28 cellular contexts compared by ENCODE assay signal in the genomic region with DNA sequence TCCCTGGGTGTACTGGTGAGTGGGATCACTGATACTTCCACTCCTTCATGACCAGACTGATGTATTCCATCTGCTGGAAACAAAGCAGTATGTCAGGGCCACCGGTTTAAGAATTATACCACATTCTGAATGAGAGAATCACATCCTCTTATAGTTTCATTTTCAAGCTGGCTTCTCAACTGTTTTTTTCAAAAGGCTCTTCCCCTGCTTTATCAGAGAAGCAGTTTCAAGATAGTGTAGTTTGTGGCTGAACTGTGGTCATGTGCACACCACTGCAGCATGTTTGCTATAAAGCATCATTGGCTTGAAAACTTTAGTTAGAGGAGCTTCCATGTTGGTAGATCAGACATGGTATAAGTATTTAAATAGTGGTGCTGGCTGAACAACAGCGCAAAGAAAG.
"Had no signal": no experiment of that assay in that cellular context is flagged by ENCODE, and none has a peak within 500 bp of the region (broad histone marks: within the 10 kb centered on the region; RNA-seq: fewer than 3 reads in every experiment).

No MANE protein-coding gene starts in this region.

- H2AFZ ChIP-seq: parathyroid adenoma had no signal

- ATAC-seq: activated CD8-positive, alpha-beta T cell treated with anti-CD3 and anti-CD28 coated beads for 36 hours; activated T-cell treated with anti-CD3 and anti-CD28 coated beads, Interleukin-2, amount 50 U/mL, for 4 hours; activated T-helper 17 cell treated with anti-CD3 and anti-CD28 coated beads, Interleukin-2, amount 50 U/mL, for 72 hours; foreskin keratinocyte; heart left ventricle; psoas muscle; stimulated activated effector memory CD8-positive, alpha-beta T cell treated with anti-CD3 and anti-CD28 coated beads, Interleukin-12 subunit alpha, Interleukin-12 subunit beta, amount 100 ng/mL, for 72 hours; WTC11 had no signal

- H3K4me3 ChIP-seq: esophagus muscularis mucosa, heart left ventricle, psoas muscle, sigmoid colon, thoracic aorta had no signal

- H3K36me3 ChIP-seq: esophagus muscularis mucosa, heart left ventricle, sigmoid colon, thoracic aorta had no signal

- H3K27ac ChIP-seq: esophagus muscularis mucosa, foreskin keratinocyte, heart left ventricle, parathyroid adenoma, psoas muscle, sigmoid colon, thoracic aorta had no signal

- FAIRE-seq: bronchial epithelial cell, colon, kidney, small intestine had no signal

- H3K9ac ChIP-seq: parathyroid adenoma had no signal

- H3K27me3 ChIP-seq: esophagus muscularis mucosa, foreskin keratinocyte, heart left ventricle, sigmoid colon had no signal

- DNase-seq: activated CD4-positive, alpha-beta T cell treated with anti-CD3 and anti-CD28 coated beads for 1 hour; activated CD4-positive, alpha-beta T cell treated with anti-CD3 and anti-CD28 coated beads, Interleukin-2, amount 10 ng/mL, durations not matched to agents 7 days and 5 days; activated CD8-positive, alpha-beta T cell treated with anti-CD3 and anti-CD28 coated beads for 36 hours; activated gamma-delta T cell treated with Interleukin-2 at 50 U/mL for 16 hours; activated naive CD4-positive, alpha-beta T cell treated with anti-CD3 and anti-CD28 coated beads, Interleukin-2, amount 50 U/mL, for 16 hours; activated T-cell treated with anti-CD3 and anti-CD28 coated beads, Interleukin-2, amount 50 U/mL, for 4 hours; dermis blood vessel endothelial cell; effector CD4-positive, alpha-beta T cell; foreskin keratinocyte; heart left ventricle; hypothalamus; immature natural killer cell; kidney; naive B cell; occipital lobe; psoas muscle; sigmoid colon; small intestine; stimulated activated CD4-positive, alpha-beta T cell treated with anti-CD3 and anti-CD28 coated beads, Interleukin-4, amount 100 ng/mL, for 24 hours; trophoblast cell had no signal

- H3K79me2 ChIP-seq: parathyroid adenoma had no signal

- H3K4me1 ChIP-seq: esophagus muscularis mucosa, foreskin keratinocyte, heart left ventricle, parathyroid adenoma, psoas muscle, sigmoid colon had no signal

- H3K9me3 ChIP-seq: esophagus muscularis mucosa, psoas muscle, sigmoid colon, thoracic aorta had no signal
